ENCODE assay signal across 8 cellular contexts in genomic region chr3:9749333-9749662, GRCh38. TPM values are rescaled to one million over a fixed set of nuclear protein-coding genes. Genes with fewer than 3 reads are reported as not detected.
DNase-seq lines count a peak whose midpoint lies in the region; ATAC-seq and TF ChIP-seq lines count a peak whose summit lies in the region.

No MANE protein-coding gene starts in this region.

- peaks cover 18% of the 10 kb centered on the region for H3F3A ChIP-seq in MM.1S (ENCODE audit: insufficient read depth, low read length)

- TF ChIP-seq CTCF in C4-2B (conservative IDR thresholded peaks at IDR 0.05) (no peak), MM.1S (IDR thresholded peaks at IDR 0.05; ENCODE audit: low read length) (no peak), nephron progenitor cell (IDR thresholded peaks at IDR 0.05) (no peak)

- H3K4me2 ChIP-seq in MM.1S (ENCODE audit: low read depth, low read length): peak overlapping the region; percentile 92

- H3K4me1 Mint-ChIP-seq in nephron progenitor cell: peaks cover 31% of the 10 kb centered on the region

- no peaks in the 10 kb centered on the region for H3K9me3 ChIP-seq in MM.1S (replicated peaks; ENCODE audit: insufficient read depth, low read length)
- H3K9me3 ChIP-seq in ectodermal cell (ENCODE audit: control insufficient read depth, low read length): no peaks in the 10 kb centered on the region

- ATAC-seq in HG03457 (IDR thresholded peaks at IDR 0.05; ENCODE audit: unreplicated experiment) (no peak), HG03521 (IDR thresholded peaks at IDR 0.05; ENCODE audit: unreplicated experiment) (no peak)

- H3K36me3 Mint-ChIP-seq in nephron progenitor cell (ENCODE audit: low read depth): peaks cover 63% of the 10 kb centered on the region

- H3K4me1 ChIP-seq in MM.1S (ENCODE audit: low read length) (peaks cover 6% of the 10 kb centered on the region), ectodermal cell (ENCODE audit: control insufficient read depth, insufficient read depth, low read length) (peaks cover 7% of the 10 kb centered on the region)

- H3K4me3 ChIP-seq in MM.1S (ENCODE audit: low read length): peak overlapping the region; percentile 96
- H3K4me3 ChIP-seq in ectodermal cell (ENCODE audit: insufficient read depth, low read depth, low read length): peak overlapping the region; percentile 76

- peaks cover 3% of the 10 kb centered on the region for H3K36me3 ChIP-seq in MM.1S (replicated peaks; ENCODE audit: insufficient read depth, low read length)
- peaks cover 33% of the 10 kb centered on the region for H3K36me3 ChIP-seq in ectodermal cell (ENCODE audit: control insufficient read depth, insufficient read depth, low read length)

- no peak for DNase-seq in MM.1S
- DNase-seq in nephron progenitor cell: no peak
- DNase-seq in T-helper 9 cell: no peak
- no peak for DNase-seq in NCI-H187 (lab: John Stamatoyannopoulos, UW)

- H3K9ac ChIP-seq in MM.1S (ENCODE audit: low read length): peak overlapping the region; percentile 65; the same call in 1 of the 2 replicates

- H3K27ac ChIP-seq in C4-2B: peak overlapping the region; percentile 81
- peak overlapping the region; percentile 83; the same call in 1 of the 2 replicates for H3K27ac ChIP-seq in MM.1S (ENCODE audit: low read length)
- H3K27ac ChIP-seq in ectodermal cell (ENCODE audit: insufficient read depth, low read depth, low read length, poor library complexity, severe bottlenecking): peak overlapping the region; percentile 90

- no peaks in the 10 kb centered on the region for H4K20me1 ChIP-seq in MM.1S (ENCODE audit: insufficient read depth, low read length)

- WGBS in ectodermal cell, 2 experiments: 10% methylated on average over 21 of the region's 21 CpGs

- no peaks in the 10 kb centered on the region for H3K9me2 ChIP-seq in MM.1S (replicated peaks; ENCODE audit: insufficient read depth, low read length)

- peak overlapping the region; percentile 94 for H3K4me3 Mint-ChIP-seq in nephron progenitor cell

- H3K27me3 ChIP-seq in MM.1S (replicated peaks; ENCODE audit: insufficient read depth, low read length): no peaks in the 10 kb centered on the region
- no peaks in the 10 kb centered on the region for H3K27me3 ChIP-seq in ectodermal cell (ENCODE audit: control insufficient read depth, insufficient read depth, low read length, poor library complexity, severe bottlenecking)

- H3K9me3 Mint-ChIP-seq in nephron progenitor cell: no peaks in the 10 kb centered on the region

- peaks cover 20% of the 10 kb centered on the region for H3K79me2 ChIP-seq in MM.1S (ENCODE audit: low read length)

- H3K27ac Mint-ChIP-seq in nephron progenitor cell: peak overlapping the region; percentile 98

- H2AFZ ChIP-seq in MM.1S (ENCODE audit: low read length): peak overlapping the region; percentile 79

- H3K27me3 Mint-ChIP-seq in nephron progenitor cell (ENCODE audit: low read depth, poor library complexity): peaks cover 3% of the 10 kb centered on the region

RNA-seq across cellular contexts. Expression of gene OGG1, which starts 0.5 kb away (rescaled TPM):
- polyA plus RNA-seq in ectodermal cell (2013, experiment 1 of 4): 44.3 TPM
- polyA plus RNA-seq in ectodermal cell (2013, experiment 2 of 4): 42.1 TPM
- 33.5 TPM for polyA plus RNA-seq in ectodermal cell (2013, experiment 3 of 4)
- polyA plus RNA-seq in ectodermal cell (2013, experiment 4 of 4): 37.2 TPM

RNA-seq across cellular contexts. Expression of gene BRPF1, which starts 17.8 kb away (rescaled TPM):
- 18.3 TPM for polyA plus RNA-seq in ectodermal cell (2013, experiment 1 of 4)
- 22.2 TPM for polyA plus RNA-seq in ectodermal cell (2013, experiment 2 of 4)
- 16.7 TPM for polyA plus RNA-seq in ectodermal cell (2013, experiment 3 of 4)
- polyA plus RNA-seq in ectodermal cell (2013, experiment 4 of 4): 19.1 TPM

RNA-seq across cellular contexts. Expression of gene CAMK1, which starts 20.4 kb away (rescaled TPM):
- 29.0 TPM for polyA plus RNA-seq in ectodermal cell (2013, experiment 1 of 4)
- polyA plus RNA-seq in ectodermal cell (2013, experiment 2 of 4): 28.4 TPM
- polyA plus RNA-seq in ectodermal cell (2013, experiment 3 of 4): 23.3 TPM
- polyA plus RNA-seq in ectodermal cell (2013, experiment 4 of 4): 28.2 TPM

RNA-seq across cellular contexts. Expression of gene TADA3, which starts 43.0 kb away (rescaled TPM):
- 94.5 TPM for polyA plus RNA-seq in ectodermal cell (2013, experiment 1 of 4)
- 92.5 TPM for polyA plus RNA-seq in ectodermal cell (2013, experiment 2 of 4)
- polyA plus RNA-seq in ectodermal cell (2013, experiment 3 of 4): 84.5 TPM
- 98.3 TPM for polyA plus RNA-seq in ectodermal cell (2013, experiment 4 of 4)

RNA-seq across cellular contexts. Expression of gene ARPC4, which starts 43.6 kb away (rescaled TPM):
- polyA plus RNA-seq in ectodermal cell (2013, experiment 1 of 4): 149 TPM
- polyA plus RNA-seq in ectodermal cell (2013, experiment 2 of 4): 155 TPM
- 90.2 TPM for polyA plus RNA-seq in ectodermal cell (2013, experiment 3 of 4)
- polyA plus RNA-seq in ectodermal cell (2013, experiment 4 of 4): 104 TPM
